In the genomic region with DNA sequence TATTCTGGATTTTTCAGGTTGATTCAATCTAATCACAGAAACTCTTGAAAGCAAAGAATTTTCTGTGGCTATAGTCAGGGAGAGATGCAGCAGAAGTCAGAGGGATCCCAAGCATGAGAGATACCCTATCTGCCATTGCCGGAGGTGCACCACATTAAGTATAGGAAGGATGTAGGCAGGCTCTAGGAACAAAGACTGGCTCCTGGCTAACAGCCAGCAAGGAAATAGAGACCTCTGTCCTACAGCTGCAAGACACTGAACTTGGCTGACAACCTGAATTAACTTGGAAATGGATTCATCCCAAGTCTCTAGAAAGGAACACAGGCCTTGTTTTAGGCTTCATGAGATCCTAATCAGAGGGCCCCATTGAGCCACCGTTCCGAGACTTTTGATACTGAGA, we compare ENCODE assay signal across 26 cellular contexts.
A peak's percentile ranks its signal among the peaks of the same experiment; 100 is the strongest.
DNase-seq lines count a peak whose midpoint lies in the region; ATAC-seq and TF ChIP-seq lines count a peak whose summit lies in the region.
"Had no signal": no experiment of that assay in that cellular context is flagged by ENCODE, and none has a peak within 500 bp of the region (broad histone marks: within the 10 kb centered on the region; RNA-seq: fewer than 3 reads in every experiment).

No MANE protein-coding gene starts in this region.

- intact Hi-C loops in heart left ventricle (cut with DNase I) = no loop called here
- intact Hi-C loops in Right ventricle myocardium superior (cut with DNase I) = no loop called here
- intact Hi-C loops in activated CD4-positive, alpha-beta memory T cell treated with anti-CD3 and anti-CD28 coated beads for 36 hours (cut with micrococcal nuclease) = no loop called here

- no peaks in the 10 kb centered on the region for H3K4me1 Mint-ChIP-seq in activated CD4-positive, alpha-beta memory T cell treated with anti-CD3 and anti-CD28 coated beads for 36 hours (ENCODE audit: low read depth)
- H3K4me1 Mint-ChIP-seq: activated naive CD4-positive, alpha-beta T cell treated with anti-CD3 and anti-CD28 coated beads, Interleukin-2, amount 10 ng/mL, durations not matched to agents 7 days and 5 days; neural crest cell had no signal

- POLR2A ChIA-PET in activated CD4-positive, alpha-beta memory T cell treated with anti-CD3 and anti-CD28 coated beads for 36 hours (lab: Charles Lee) = no interaction called here

- H3K36me3 Mint-ChIP-seq in activated CD4-positive, alpha-beta memory T cell treated with anti-CD3 and anti-CD28 coated beads for 36 hours = no peaks in the 10 kb centered on the region
- H3K36me3 Mint-ChIP-seq: activated naive CD4-positive, alpha-beta T cell treated with anti-CD3 and anti-CD28 coated beads, Interleukin-2, amount 10 ng/mL, durations not matched to agents 7 days and 5 days had no signal

- no peak overlapping the region for H3K27ac Mint-ChIP-seq in activated CD4-positive, alpha-beta memory T cell treated with anti-CD3 and anti-CD28 coated beads for 36 hours
- H3K27ac Mint-ChIP-seq: activated naive CD4-positive, alpha-beta T cell treated with anti-CD3 and anti-CD28 coated beads, Interleukin-2, amount 10 ng/mL, durations not matched to agents 7 days and 5 days; activated T-helper 1 cell treated with anti-CD3 and anti-CD28 coated beads, Interleukin-12 subunit alpha, Interleukin-12 subunit beta, Interleukin-2, Interleukin-4 antibody, amounts not matched to agents 30 ng/mL and 10 ng/mL and 1 ng/mL, durations not matched to agents 14 hours and 24 hours and 36 hours had no signal

- CTCF ChIA-PET in activated CD4-positive, alpha-beta memory T cell treated with anti-CD3 and anti-CD28 coated beads for 36 hours (lab: Charles Lee) = no interaction called here

- H3K27ac ChIP-seq in heart left ventricle = no peak overlapping the region
- H3K27ac ChIP-seq in SJCRH30 = no peak overlapping the region
- H3K27ac ChIP-seq in foreskin keratinocyte = no peak overlapping the region
- H3K27ac ChIP-seq: A549, gastroesophageal sphincter, pancreas had no signal

- no peaks in the 10 kb centered on the region for H3K36me3 ChIP-seq in heart left ventricle
- no peaks in the 10 kb centered on the region for H3K36me3 ChIP-seq in SJCRH30
- H3K36me3 ChIP-seq: BE2C, gastroesophageal sphincter, pancreas had no signal

- H3K27me3 Mint-ChIP-seq in activated CD4-positive, alpha-beta memory T cell treated with anti-CD3 and anti-CD28 coated beads for 36 hours = no peaks in the 10 kb centered on the region
- H3K27me3 Mint-ChIP-seq: activated naive CD4-positive, alpha-beta T cell treated with anti-CD3 and anti-CD28 coated beads, Interleukin-2, amount 10 ng/mL, durations not matched to agents 7 days and 5 days had no signal

- H3K4me1 ChIP-seq in heart left ventricle = peaks cover 0 to 9% (median 0%) of the 10 kb centered on the region in 12 donors
- peaks cover under 1% of the 10 kb centered on the region; the same call in 1 of the 2 replicates for H3K4me1 ChIP-seq in SJCRH30
- no peaks in the 10 kb centered on the region for H3K4me1 ChIP-seq in foreskin keratinocyte
- H3K4me1 ChIP-seq: A549, BE2C, gastroesophageal sphincter, pancreas had no signal

- H3K9me3 ChIP-seq in heart left ventricle (peaks cover 0 to 20% (median 2%) of the 10 kb centered on the region in 12 donors), SJCRH30 (replicated peaks) (no peaks in the 10 kb centered on the region)
- H3K9me3 ChIP-seq: A549, BE2C, pancreas had no signal

- peaks cover 30% of the 10 kb centered on the region for H3K9me3 Mint-ChIP-seq in activated CD4-positive, alpha-beta memory T cell treated with anti-CD3 and anti-CD28 coated beads for 36 hours
- H3K9me3 Mint-ChIP-seq: activated T-helper 1 cell treated with anti-CD3 and anti-CD28 coated beads, Interleukin-12 subunit alpha, Interleukin-12 subunit beta, Interleukin-2, Interleukin-4 antibody, amounts not matched to agents 30 ng/mL and 10 ng/mL and 1 ng/mL, durations not matched to agents 14 hours and 24 hours and 36 hours had no signal

- no peak for TF ChIP-seq POLR2A in heart left ventricle (IDR thresholded peaks at IDR 0.05)

- TF ChIP-seq CTCF in heart left ventricle (IDR thresholded peaks at IDR 0.05) (peak in 5 of 12 donors; percentile 10 to 27 (median 16)), foreskin keratinocyte (conservative IDR thresholded peaks at IDR 0.05) (no peak)

- H3K4me3 ChIP-seq in heart left ventricle (no peak overlapping the region), SJCRH30 (no peak overlapping the region)
- H3K4me3 ChIP-seq: A549, gastroesophageal sphincter, GM12878, pancreas had no signal

- WGBS in heart left ventricle, 4 donors = 37 to 54% (median 43%) methylated on average over 3 of the region's 3 CpGs

- H3K27me3 ChIP-seq in heart left ventricle (no peaks in the 10 kb centered on the region), SJCRH30 (no peaks in the 10 kb centered on the region), foreskin keratinocyte (no peaks in the 10 kb centered on the region)
- H3K27me3 ChIP-seq: BE2C, gastroesophageal sphincter, pancreas had no signal

- ATAC-seq in heart left ventricle (peak in 3 of 4 donors; percentile 34 to 76 (median 59)), Right ventricle myocardium superior (ENCODE audit: poor library complexity) (no peak), foreskin keratinocyte (peak; percentile 40)
- ATAC-seq: A549, gastroesophageal sphincter, GM12878, pancreas had no signal

- DNase-seq in heart left ventricle (peak in 4 of 5 donors; percentile 20 to 33 (median 32)), Right ventricle myocardium superior (no peak), SJCRH30 (peak; percentile 16 to 45), foreskin keratinocyte (no peak), myocyte (ENCODE audit: low read depth) (peak; percentile 14), SKM-1 treated with dmso at 0.1 percent for 144 hours (lab: John Stamatoyannopoulos, UW; ENCODE audit: unreplicated experiment) (no peak), AG08395 (ENCODE audit: low spot score) (no peak)
- no peak for DNase-seq in activated CD4-positive, alpha-beta memory T cell treated with anti-CD3 and anti-CD28 coated beads for 36 hours
- DNase-seq: activated CD4-positive, alpha-beta T cell treated with anti-CD3 and anti-CD28 coated beads, Interleukin-2, amount 50 U/mL, for 48 hours; activated CD8-positive, alpha-beta memory T cell treated with anti-CD3 and anti-CD28 coated beads, Interleukin-2, amount 50 U/mL, for 4 hours; activated naive CD4-positive, alpha-beta T cell treated with anti-CD3 and anti-CD28 coated beads, Interleukin-2, amount 10 ng/mL, durations not matched to agents 7 days and 5 days; amygdala; BE2C; DND-41; MV-4-11; pancreas; SHP77; stimulated activated CD4-positive, alpha-beta T cell treated with anti-CD3 and anti-CD28 coated beads, Interleukin-12 subunit alpha, Interleukin-12 subunit beta, amount 100 ng/mL, for 4 hours; stimulated activated CD4-positive, alpha-beta T cell treated with anti-CD3 and anti-CD28 coated beads, Interleukin-4, amount 100 ng/mL, for 1 hour; T-helper 1 cell; trophoblast cell had no signal

- H3K4me3 Mint-ChIP-seq in activated CD4-positive, alpha-beta memory T cell treated with anti-CD3 and anti-CD28 coated beads for 36 hours = no peak overlapping the region
- H3K4me3 Mint-ChIP-seq: activated naive CD4-positive, alpha-beta T cell treated with anti-CD3 and anti-CD28 coated beads, Interleukin-2, amount 10 ng/mL, durations not matched to agents 7 days and 5 days; activated T-helper 1 cell treated with anti-CD3 and anti-CD28 coated beads, Interleukin-12 subunit alpha, Interleukin-12 subunit beta, Interleukin-2, Interleukin-4 antibody, amounts not matched to agents 30 ng/mL and 10 ng/mL and 1 ng/mL, durations not matched to agents 14 hours and 24 hours and 36 hours; neural crest cell had no signal

Comparison
In these comparisons a context has a peak if more than half of its experiments do, and no peak if none do; other contexts are left out.
1. DNase-seq: peak in heart left ventricle (4 of 5), SJCRH30 (2 of 2) and myocyte (single experiment); none in Right ventricle myocardium superior (single experiment), foreskin keratinocyte (0 of 2), SKM-1 treated with dmso at 0.1 percent for 144 hours (single experiment), activated CD4-positive, alpha-beta memory T cell treated with anti-CD3 and anti-CD28 coated beads for 36 hours (single experiment) and AG08395 (single experiment).